ENCODE assay signal across 14 cellular contexts in genomic region chr1:240734001-240734400, GRCh38.
A peak's percentile ranks its signal among the peaks of the same experiment; 100 is the strongest.
DNase-seq lines count a peak whose midpoint lies in the region; ATAC-seq, FAIRE-seq and TF ChIP-seq lines count a peak whose summit lies in the region.
"Had no signal": no experiment of that assay in that cellular context is flagged by ENCODE, and none has a peak within 500 bp of the region (broad histone marks: within the 10 kb centered on the region; RNA-seq: fewer than 3 reads in every experiment).

No MANE protein-coding gene starts in this region.

- dilution Hi-C loops in IMR-90 (cut with HindIII; ENCODE audit: low sequenced_read_pairs, unreplicated experiment), result no loop called here

- in situ Hi-C loops in G401 (cut with HindIII; ENCODE audit: low sequenced_read_pairs) (no loop called here), IMR-90 (cut with MboI; ENCODE audit: low sequenced_read_pairs) (loop anchor here (5.0 kb wide), 2 partner anchors 213 to 763 kb away; no protein-coding TSS in a partner anchor)

- FAIRE-seq in GM19239 (lab: Jason Lieb, UNC), result no peak
- FAIRE-seq: G401.6, GM12891 had no signal

- TF ChIP-seq CTCF in IMR-90 (conservative IDR thresholded peaks at IDR 0.05; ENCODE audit: low read depth, low read length) (no peak), osteoblast (IDR thresholded peaks at IDR 0.05; ENCODE audit: extremely low read depth, low read depth, low read length) (no peak)

- H2BK120ac ChIP-seq in IMR-90 (ENCODE audit: low read depth, low read length), result peak overlapping the region; percentile 56

- no peaks in the 10 kb centered on the region for H4K20me1 ChIP-seq in IMR-90 (ENCODE audit: insufficient read depth, low read length)
- no peaks in the 10 kb centered on the region for H4K20me1 ChIP-seq in osteoblast (ENCODE audit: insufficient read depth, low read length)

- WGBS in IMR-90 (ENCODE audit: extremely low coverage in 2 of 2, insufficient read length in 1 of 2), 2 experiments, result 100% methylated on average over 1 of the region's 3 CpGs; no CpG with 5 or more reads in 1 of the 2 experiments

- peak overlapping the region; percentile 67 for H2AK9ac ChIP-seq in IMR-90 (replicated peaks; ENCODE audit: low read depth, low read length, poor library complexity)

- no peak overlapping the region for H3K56ac ChIP-seq in IMR-90 (ENCODE audit: extremely low read depth, insufficient read depth, low read length)

- H4K8ac ChIP-seq in IMR-90 (ENCODE audit: low read depth in 2 of 2, low read length in 2 of 2), result peak overlapping the region in 1 of 2 experiments; percentile 9; a peak in 1 of 4 replicates

- no peak overlapping the region for H3K9ac ChIP-seq in IMR-90 (ENCODE audit: low read depth, low read length)

- H3K4me3 ChIP-seq in IMR-90 (ENCODE audit: insufficient read depth, low read depth, low read length) (no peak overlapping the region), osteoblast (ENCODE audit: insufficient read depth, low read length) (no peak overlapping the region)
- H3K4me3 ChIP-seq: HAP-1 had no signal

- H3K27me3 ChIP-seq in IMR-90 (ENCODE audit: control insufficient read depth, insufficient read depth, low read length), result no peaks in the 10 kb centered on the region
- no peaks in the 10 kb centered on the region for H3K27me3 ChIP-seq in osteoblast (ENCODE audit: insufficient read depth, low read length)

- 0 out of 2 replicates have a peak overlapping the region, but pooled peaks have one; percentile 54 for H3K14ac ChIP-seq in IMR-90 (replicated peaks; ENCODE audit: low read depth, low read length)

- peak; percentile 83 for DNase-seq in G401 (ENCODE audit: low spot score)
- no peak for DNase-seq in IMR-90
- peak; percentile 40 for DNase-seq in cerebellum (ENCODE audit: low spot score)
- no peak for DNase-seq in osteoblast (ENCODE audit: insufficient read length, low spot score, missing footprints)
- no peak for DNase-seq in NCI-H446 treated with DMSO at 0.1 percent for 48 hours (lab: John Stamatoyannopoulos, UW)
- no peak for DNase-seq in GM19239 (ENCODE audit: insufficient read length, low spot score)
- DNase-seq: CD4-positive, alpha-beta memory T cell; DMS79; GOT3; KBM-7 had no signal

- intact Hi-C loops in IMR-90 (cut with micrococcal nuclease), result loop anchor here (5.0 kb wide), 3 partner anchors 118 to 768 kb away; no protein-coding TSS in a partner anchor

- CTCF ChIA-PET in IMR-90 (lab: Yijun Ruan, JAX), result interaction anchor here (1.1 kb wide), 1 partner anchor 213 kb away, joined by 3 read pairs; no protein-coding TSS in a partner anchor

- H3K4me1 ChIP-seq in IMR-90 (ENCODE audit: control insufficient read depth, insufficient read depth, low read length) (no peaks in the 10 kb centered on the region; the same call in 1 of the 2 replicates), osteoblast (ENCODE audit: insufficient read depth, low read length) (peaks cover 23% of the 10 kb centered on the region)
- H3K4me1 ChIP-seq: HAP-1 had no signal

- peak overlapping the region; percentile 79 for H2AFZ ChIP-seq in IMR-90 (replicated peaks; ENCODE audit: low read length, poor library complexity)
- peak overlapping the region; percentile 60 for H2AFZ ChIP-seq in osteoblast (ENCODE audit: low read length)

- H2BK20ac ChIP-seq in IMR-90 (ENCODE audit: low read depth, low read length), result peak overlapping the region; percentile 77

- POLR2A ChIA-PET in IMR-90 (lab: Charles Lee; ENCODE audit: unreplicated experiment), result no interaction called here

- no TSS peak for BruUV-seq in IMR-90 (replicated peaks; lab: Mats Ljungman, UMichigan)

- ATAC-seq in IMR-90 (ENCODE audit: low read depth) (no peak), HG02678 (IDR thresholded peaks at IDR 0.05; ENCODE audit: unreplicated experiment) (no peak)

- TF ChIP-seq RAD21 in IMR-90 (IDR thresholded peaks at IDR 0.05; ENCODE audit: low read length), result no peak

- H2BK15ac ChIP-seq in IMR-90 (ENCODE audit: low read depth, low read length), result peak overlapping the region; percentile 81; the same call in 1 of the 3 replicates

- H2AK5ac ChIP-seq in IMR-90 (ENCODE audit: low read depth, low read length), result peak overlapping the region; percentile 36; the same call in 1 of the 2 replicates

- H3K79me1 ChIP-seq in IMR-90 (ENCODE audit: low read depth in 1 of 2, low read length in 2 of 2), result no peaks in the 10 kb centered on the region

- no peak overlapping the region for H3K27ac ChIP-seq in IMR-90 (ENCODE audit: insufficient read depth, low read length)
- H3K27ac ChIP-seq in osteoblast (ENCODE audit: low read depth, low read length), result peak overlapping the region; percentile 33

- no peak for TF ChIP-seq POLR2A in IMR-90 (IDR thresholded peaks at IDR 0.05; ENCODE audit: low read depth, low read length)

- no peak overlapping the region for H3K18ac ChIP-seq in IMR-90 (ENCODE audit: low read depth, low read length)

- H3K9me3 ChIP-seq in IMR-90 (ENCODE audit: control insufficient read depth, insufficient read depth, low read length) (no peaks in the 10 kb centered on the region), osteoblast (ENCODE audit: low read depth, low read length) (no peaks in the 10 kb centered on the region)
- H3K9me3 ChIP-seq: HAP-1 had no signal

- H3K4me2 ChIP-seq in IMR-90 (ENCODE audit: low read depth, low read length) (no peak overlapping the region), osteoblast (ENCODE audit: insufficient read depth, low read length) (peak overlapping the region; percentile 13)

- peak overlapping the region; percentile 73; the same call in 1 of the 2 replicates for H3K23ac ChIP-seq in IMR-90 (ENCODE audit: low read depth, low read length)

- no peak overlapping the region for H4K5ac ChIP-seq in IMR-90 (ENCODE audit: low read depth, low read length)

- peak overlapping the region; percentile 46; the same call in 1 of the 2 replicates for H4K91ac ChIP-seq in IMR-90 (ENCODE audit: insufficient read depth, low read depth, low read length)

- 0 out of 2 replicates have a peak overlapping the region, but pooled peaks have one; percentile 29 for H3K4ac ChIP-seq in IMR-90 (ENCODE audit: low read depth, low read length)

- H3K79me2 ChIP-seq in osteoblast (ENCODE audit: insufficient read depth, low read length), result no peaks in the 10 kb centered on the region

- H3K36me3 ChIP-seq in IMR-90 (ENCODE audit: control insufficient read depth, insufficient read depth, low read length), result no peaks in the 10 kb centered on the region
- no peaks in the 10 kb centered on the region for H3K36me3 ChIP-seq in osteoblast (ENCODE audit: insufficient read depth, low read length)
- H3K36me3 ChIP-seq: HAP-1 had no signal

- no peak overlapping the region for H2BK5ac ChIP-seq in IMR-90 (ENCODE audit: low read depth, low read length, poor library complexity, severe bottlenecking)

- no peaks in the 10 kb centered on the region for H3K9me1 ChIP-seq in IMR-90 (ENCODE audit: insufficient read depth, low read length)

TF ChIP-seq in IMR-90, 13 proteins besides CTCF, POLR2A, EP300 and RAD21:
- no peak for TF ChIP-seq MXI1 (IDR thresholded peaks at IDR 0.05; ENCODE audit: borderline replicate concordance, low read depth, low read length)
- no peak for TF ChIP-seq NFE2L2 (IDR thresholded peaks at IDR 0.05; ENCODE audit: low read depth, low read length)

Comparison
In these comparisons a context has a peak if more than half of its experiments do, and no peak if none do; other contexts are left out.
1. DNase-seq: peak in G401 (single experiment) and cerebellum (single experiment); none in IMR-90 (single experiment), osteoblast (single experiment), NCI-H446 treated with DMSO at 0.1 percent for 48 hours (single experiment) and GM19239 (single experiment).